ENCODE assay signal across 20 cellular contexts in genomic region chr10:11894381-11895107, GRCh38.
"Had no signal": no experiment of that assay in that cellular context is flagged by ENCODE, and none has a peak within 500 bp of the region (broad histone marks: within the 10 kb centered on the region; RNA-seq: fewer than 3 reads in every experiment).

No MANE protein-coding gene starts in this region.

- H3K27ac ChIP-seq: adrenal gland, dorsolateral prefrontal cortex, gastroesophageal sphincter, heart right ventricle, left lung, neutrophil had no signal

- H3K36me3 Mint-ChIP-seq: activated naive CD4-positive, alpha-beta T cell treated with anti-CD3 and anti-CD28 coated beads, Interleukin-2, amount 50 U/mL, for 24 hours; naive thymus-derived CD4-positive, alpha-beta T cell had no signal

- H3K9me3 ChIP-seq: adrenal gland, gastroesophageal sphincter, heart right ventricle, left lung, mucosa of descending colon, neutrophil, thyroid gland had no signal

- H3K4me3 Mint-ChIP-seq: activated CD4-positive, alpha-beta memory T cell treated with anti-CD3 and anti-CD28 coated beads, Interleukin-2, amount 10 ng/mL, durations not matched to agents 7 days and 5 days; activated naive CD4-positive, alpha-beta T cell treated with anti-CD3 and anti-CD28 coated beads, Interleukin-2, amount 50 U/mL, for 24 hours; naive thymus-derived CD4-positive, alpha-beta T cell had no signal

- ATAC-seq: gastroesophageal sphincter; heart right ventricle; left lung; mucosa of descending colon; naive thymus-derived CD4-positive, alpha-beta T cell had no signal

- H3K27me3 Mint-ChIP-seq: activated CD4-positive, alpha-beta memory T cell treated with anti-CD3 and anti-CD28 coated beads, Interleukin-2, amount 10 ng/mL, durations not matched to agents 7 days and 5 days; activated naive CD4-positive, alpha-beta T cell treated with anti-CD3 and anti-CD28 coated beads, Interleukin-2, amount 50 U/mL, for 24 hours; naive thymus-derived CD4-positive, alpha-beta T cell had no signal

- DNase-seq: activated CD4-positive, alpha-beta memory T cell treated with anti-CD3 and anti-CD28 coated beads, Interleukin-2, amount 10 ng/mL, durations not matched to agents 7 days and 5 days; activated CD4-positive, alpha-beta T cell treated with anti-CD3 and anti-CD28 coated beads for 4 hours; activated effector memory CD4-positive, alpha-beta T cell treated with anti-CD3 and anti-CD28 coated beads, Interleukin-2, amount 50 U/mL, for 16 hours; activated T-cell treated with anti-CD3 and anti-CD28 coated beads, Interleukin-2, amount 50 U/mL, for 48 hours; adrenal gland; dorsolateral prefrontal cortex; erythroblast; heart right ventricle; mammary epithelial cell; mucosa of descending colon; naive thymus-derived CD4-positive, alpha-beta T cell; stimulated activated CD4-positive, alpha-beta T cell treated with anti-CD3 and anti-CD28 coated beads, Interleukin-12 subunit alpha, Interleukin-12 subunit beta, amount 100 ng/mL, for 4 hours; stimulated activated CD4-positive, alpha-beta T cell treated with anti-CD3 and anti-CD28 coated beads, Interleukin-2, amount 100 ng/mL, for 24 hours; T1000; thyroid gland had no signal

- H3K36me3 ChIP-seq: adrenal gland, gastroesophageal sphincter, heart right ventricle, left lung, neutrophil, thyroid gland had no signal

- FAIRE-seq: keratinocyte had no signal

- H3K27me3 ChIP-seq: adrenal gland, dorsolateral prefrontal cortex, gastroesophageal sphincter, heart right ventricle, left lung, neutrophil, thyroid gland had no signal

- H3K4me3 ChIP-seq: adrenal gland, dorsolateral prefrontal cortex, gastroesophageal sphincter, heart right ventricle, left lung, mucosa of descending colon, thyroid gland had no signal

- H3K4me1 Mint-ChIP-seq: activated naive CD4-positive, alpha-beta T cell treated with anti-CD3 and anti-CD28 coated beads, Interleukin-2, amount 50 U/mL, for 24 hours; naive thymus-derived CD4-positive, alpha-beta T cell had no signal

- H3K27ac Mint-ChIP-seq: activated CD4-positive, alpha-beta memory T cell treated with anti-CD3 and anti-CD28 coated beads, Interleukin-2, amount 10 ng/mL, durations not matched to agents 7 days and 5 days; activated naive CD4-positive, alpha-beta T cell treated with anti-CD3 and anti-CD28 coated beads, Interleukin-2, amount 50 U/mL, for 24 hours; naive thymus-derived CD4-positive, alpha-beta T cell had no signal

- H3K4me1 ChIP-seq: adrenal gland, gastroesophageal sphincter, heart right ventricle, left lung had no signal

- H3K9me3 Mint-ChIP-seq: activated CD4-positive, alpha-beta memory T cell treated with anti-CD3 and anti-CD28 coated beads, Interleukin-2, amount 10 ng/mL, durations not matched to agents 7 days and 5 days; activated naive CD4-positive, alpha-beta T cell treated with anti-CD3 and anti-CD28 coated beads, Interleukin-2, amount 50 U/mL, for 24 hours; naive thymus-derived CD4-positive, alpha-beta T cell had no signal
